ENCODE assay signal across 25 cellular contexts in the genomic region with DNA sequence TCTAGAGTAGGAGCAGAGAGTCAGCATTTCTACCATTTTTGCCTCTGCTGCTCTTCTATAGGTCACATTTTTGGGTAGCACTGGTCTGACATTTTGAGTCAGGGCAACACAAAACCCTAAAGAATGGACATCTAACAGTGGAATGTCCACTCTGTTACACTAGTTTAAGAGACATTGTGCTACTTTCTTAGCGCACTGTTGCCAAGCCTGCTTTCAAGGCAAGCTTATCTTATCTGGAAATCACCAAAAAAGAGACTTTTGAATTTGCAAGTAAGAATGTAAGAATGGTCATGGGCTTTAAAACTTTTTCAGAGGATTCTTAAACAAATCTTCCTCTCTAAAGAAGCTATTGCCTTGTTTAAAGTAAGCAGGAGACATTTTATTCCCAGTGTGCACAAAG.
"Had no signal": no experiment of that assay in that cellular context is flagged by ENCODE, and none has a peak within 500 bp of the region (broad histone marks: within the 10 kb centered on the region; RNA-seq: fewer than 3 reads in every experiment).

No MANE protein-coding gene starts in this region.

- H3K9me3 ChIP-seq: heart left ventricle, left lung, testis, upper lobe of left lung had no signal

- H3K27ac Mint-ChIP-seq: activated naive CD4-positive, alpha-beta T cell treated with anti-CD3 and anti-CD28 coated beads for 36 hours; activated naive CD8-positive, alpha-beta T cell treated with anti-CD3 and anti-CD28 coated beads, Interleukin-2, amount 10 ng/mL, durations not matched to agents 7 days and 5 days; brain; nephron progenitor cell had no signal

- H3K9ac ChIP-seq: parathyroid adenoma had no signal

- H3K4me1 ChIP-seq: testis had no signal

- H3K36me3 ChIP-seq: heart left ventricle, left lung, upper lobe of left lung had no signal

- H3K4me3 Mint-ChIP-seq: activated naive CD4-positive, alpha-beta T cell treated with anti-CD3 and anti-CD28 coated beads for 36 hours; activated T-cell treated with anti-CD3 and anti-CD28 coated beads, Interleukin-2, amount 50 U/mL, for 4 hours; brain; endodermal cell; nephron progenitor cell had no signal

- H3K4me1 Mint-ChIP-seq: brain, nephron progenitor cell had no signal

- H3K27me3 ChIP-seq: heart left ventricle, left lung, testis, upper lobe of left lung had no signal

- H3K27ac ChIP-seq: coronary artery, epithelial cell of prostate, heart left ventricle, left lung, parathyroid adenoma, testis, upper lobe of left lung had no signal

- H3K36me3 Mint-ChIP-seq: activated naive CD8-positive, alpha-beta T cell treated with anti-CD3 and anti-CD28 coated beads, Interleukin-2, amount 10 ng/mL, durations not matched to agents 7 days and 5 days; brain had no signal

- H3K9me3 Mint-ChIP-seq: activated naive CD4-positive, alpha-beta T cell treated with anti-CD3 and anti-CD28 coated beads for 36 hours; activated naive CD8-positive, alpha-beta T cell treated with anti-CD3 and anti-CD28 coated beads, Interleukin-2, amount 10 ng/mL, durations not matched to agents 7 days and 5 days; activated T-cell treated with anti-CD3 and anti-CD28 coated beads, Interleukin-2, amount 50 U/mL, for 4 hours; brain; endodermal cell; nephron progenitor cell had no signal

- ATAC-seq: sciatic nerve had no signal

- H2AFZ ChIP-seq: parathyroid adenoma had no signal

- DNase-seq: activated CD4-positive, alpha-beta T cell treated with anti-CD3 and anti-CD28 coated beads for 4 hours; activated CD4-positive, alpha-beta T cell treated with anti-CD3 and anti-CD28 coated beads, Interleukin-2, amount 50 U/mL, for 48 hours; activated CD4-positive, CD25-positive, alpha-beta regulatory T cell; activated CD8-positive, alpha-beta memory T cell treated with anti-CD3 and anti-CD28 coated beads, Interleukin-2, amount 50 U/mL, for 48 hours; activated naive CD8-positive, alpha-beta T cell treated with anti-CD3 and anti-CD28 coated beads, Interleukin-2, amount 10 ng/mL, durations not matched to agents 7 days and 5 days; activated T-cell treated with anti-CD3 and anti-CD28 coated beads, Interleukin-2, amount 50 U/mL, for 4 hours; heart left ventricle; left lung; midbrain; nephron progenitor cell; small intestine; stimulated activated CD4-positive, alpha-beta T cell treated with anti-CD3 and anti-CD28 coated beads, Interleukin-15, amount 100 ng/mL, for 24 hours; stimulated activated CD4-positive, alpha-beta T cell treated with anti-CD3 and anti-CD28 coated beads, Interleukin-2, amount 100 ng/mL, for 48 hours; stimulated activated CD8-positive, alpha-beta memory T cell treated with anti-CD3 and anti-CD28 coated beads, Interleukin-4, amount 100 ng/mL, for 48 hours; stimulated activated naive CD4-positive, alpha-beta T cell; testis; upper lobe of left lung had no signal

- H3K4me3 ChIP-seq: coronary artery, heart left ventricle, left lung, lung, testis, upper lobe of left lung had no signal

- FAIRE-seq: small intestine had no signal

- H3K79me2 ChIP-seq: parathyroid adenoma had no signal
